ENCODE assay signal across 1 cellular context in genomic region chr7:100049441-100050291, GRCh38.
A peak's percentile ranks its signal among the peaks of the same experiment; 100 is the strongest.
TF ChIP-seq lines count a peak whose summit lies in the region.

Gene ZSCAN21, plus strand, starts transcription at chr7:100049774. Its CDS starts 7,233 bp downstream, at chr7:100057007.

TF ChIP-seq in GM12878, 131 proteins besides CTCF, POLR2A, EP300 and RAD21 (continued from another document and continues in another):
- TF ChIP-seq CREB1 (IDR thresholded peaks at IDR 0.05; ENCODE audit: low read depth) (peak; percentile 94), NBN (IDR thresholded peaks at IDR 0.05) (peak; percentile 86; the same call in 1 of the 2 replicates), TARDBP (IDR thresholded peaks at IDR 0.05; ENCODE audit: borderline replicate concordance) (no peak), STAT1 (conservative IDR thresholded peaks at IDR 0.05) (no peak; the same call in none of the 2 replicates), ZSCAN29 (IDR thresholded peaks at IDR 0.05) (no peak), CBFB (IDR thresholded peaks at IDR 0.05; ENCODE audit: low read depth) (peak; percentile 64; the same call in 1 of the 2 replicates), SREBF1 (IDR thresholded peaks at IDR 0.05; ENCODE audit: low read length) (no peak), NR2F1 (conservative IDR thresholded peaks at IDR 0.05) (no peak), NFXL1 (IDR thresholded peaks at IDR 0.05; ENCODE audit: borderline replicate concordance) (no peak), ZNF384 (IDR thresholded peaks at IDR 0.05; ENCODE audit: borderline replicate concordance, low read depth, low read length) (no peak), DPF2 (IDR thresholded peaks at IDR 0.05) (no peak), CHD1 (IDR thresholded peaks at IDR 0.05; ENCODE audit: low read depth, low read length) (no peak), RB1 (IDR thresholded peaks at IDR 0.05; ENCODE audit: borderline replicate concordance) (peak; percentile 70; the same call in 1 of the 2 replicates), ZNF24 (IDR thresholded peaks at IDR 0.05) (no peak), BHLHE40 (IDR thresholded peaks at IDR 0.05; ENCODE audit: borderline replicate concordance in 1 of 2, low read depth in 2 of 2, low read length in 1 of 2) (peak in 1 of 2 experiments; percentile 35; a peak in 1 of 4 replicates), KDM1A (IDR thresholded peaks at IDR 0.05; ENCODE audit: borderline replicate concordance) (no peak), SRF (IDR thresholded peaks at IDR 0.05; ENCODE audit: low read depth in 2 of 2, low read length in 2 of 2) (0 out of 4 replicates have a peak, but pooled peaks of 1 of the 2 experiments have one; percentile 51), POLR2AphosphoS2 (IDR thresholded peaks at IDR 0.05; ENCODE audit: low read depth, low read length) (peak; percentile 88), MYB (IDR thresholded peaks at IDR 0.05; ENCODE audit: borderline replicate concordance, low read depth, low read length) (no peak), ZNF217 (IDR thresholded peaks at IDR 0.05) (no peak), CREM (IDR thresholded peaks at IDR 0.05; ENCODE audit: low read depth) (peak; percentile 97), RELA (IDR thresholded peaks at IDR 0.05; ENCODE audit: borderline replicate concordance, partially characterized antibody) (peak; percentile 55), ZNF592 (IDR thresholded peaks at IDR 0.05) (no peak), ESRRA (IDR thresholded peaks at IDR 0.05; ENCODE audit: low read length) (no peak), TCF7 (IDR thresholded peaks at IDR 0.05; ENCODE audit: borderline replicate concordance) (no peak), ZNF207 (IDR thresholded peaks at IDR 0.05; ENCODE audit: borderline replicate concordance) (peak; percentile 62; the same call in 1 of the 2 replicates), BRCA1 (IDR thresholded peaks at IDR 0.05; ENCODE audit: low read depth, low read length) (no peak), IRF3 (IDR thresholded peaks at IDR 0.05) (no peak), CEBPB (IDR thresholded peaks at IDR 0.05; ENCODE audit: borderline replicate concordance in 1 of 2, low read depth in 2 of 2, low read length in 2 of 2) (no peak), USF2 (IDR thresholded peaks at IDR 0.05; ENCODE audit: borderline replicate concordance, low read depth, low read length) (no peak), RFX5 (IDR thresholded peaks at IDR 0.05; ENCODE audit: low read depth, low read length) (no peak), SIN3A (IDR thresholded peaks at IDR 0.05; ENCODE audit: low read depth, low read length) (peak; percentile 68), CHD4 (IDR thresholded peaks at IDR 0.05) (no peak), MXI1 (IDR thresholded peaks at IDR 0.05; ENCODE audit: low read depth, low read length) (peak; percentile 76), SUPT20H (IDR thresholded peaks at IDR 0.05; ENCODE audit: borderline replicate concordance, control insufficient read depth, low read depth, low read length) (no peak), POLR2AphosphoS5 (IDR thresholded peaks at IDR 0.05; ENCODE audit: low read length) (peak; percentile 91), E2F8 (IDR thresholded peaks at IDR 0.05; ENCODE audit: low read depth, partially characterized antibody) (peak; percentile 65), ZBTB40 (IDR thresholded peaks at IDR 0.05; ENCODE audit: borderline replicate concordance) (peak; percentile 91), JUND (IDR thresholded peaks at IDR 0.05; ENCODE audit: low read depth, low read length) (no peak), ZNF622 (IDR thresholded peaks at IDR 0.05) (no peak), IKZF1 (conservative IDR thresholded peaks at IDR 0.05) (peak; percentile 74), KAT2A (conservative IDR thresholded peaks at IDR 0.05; ENCODE audit: control insufficient read depth, low read depth, low read length) (no peak), IKZF2 (IDR thresholded peaks at IDR 0.05) (no peak), CUX1 (IDR thresholded peaks at IDR 0.05; ENCODE audit: insufficient replicate concordance, low read depth, low read length) (no peak), PAX8 (IDR thresholded peaks at IDR 0.05) (no peak), ELK1 (IDR thresholded peaks at IDR 0.05; ENCODE audit: low read depth, low read length) (peak; percentile 71), POU2F2 (IDR thresholded peaks at IDR 0.05; ENCODE audit: borderline replicate concordance, low read depth, low read length) (peak; percentile 33; the same call in 1 of the 3 replicates), NFIC (IDR thresholded peaks at IDR 0.05; ENCODE audit: low read depth, low read length) (no peak), LARP7 (IDR thresholded peaks at IDR 0.05) (peak; percentile 34; the same call in 1 of the 2 replicates)
